ENCODE assay signal across 1 cellular context in genomic region chr19:7562646-7563393, GRCh38.
TF ChIP-seq lines count a peak whose summit lies in the region.

No MANE protein-coding gene starts in this region.

TF ChIP-seq in K562, 482 proteins besides CTCF, POLR2A, EP300 and RAD21 (continued from another document):
- TF ChIP-seq, protein P1, sequence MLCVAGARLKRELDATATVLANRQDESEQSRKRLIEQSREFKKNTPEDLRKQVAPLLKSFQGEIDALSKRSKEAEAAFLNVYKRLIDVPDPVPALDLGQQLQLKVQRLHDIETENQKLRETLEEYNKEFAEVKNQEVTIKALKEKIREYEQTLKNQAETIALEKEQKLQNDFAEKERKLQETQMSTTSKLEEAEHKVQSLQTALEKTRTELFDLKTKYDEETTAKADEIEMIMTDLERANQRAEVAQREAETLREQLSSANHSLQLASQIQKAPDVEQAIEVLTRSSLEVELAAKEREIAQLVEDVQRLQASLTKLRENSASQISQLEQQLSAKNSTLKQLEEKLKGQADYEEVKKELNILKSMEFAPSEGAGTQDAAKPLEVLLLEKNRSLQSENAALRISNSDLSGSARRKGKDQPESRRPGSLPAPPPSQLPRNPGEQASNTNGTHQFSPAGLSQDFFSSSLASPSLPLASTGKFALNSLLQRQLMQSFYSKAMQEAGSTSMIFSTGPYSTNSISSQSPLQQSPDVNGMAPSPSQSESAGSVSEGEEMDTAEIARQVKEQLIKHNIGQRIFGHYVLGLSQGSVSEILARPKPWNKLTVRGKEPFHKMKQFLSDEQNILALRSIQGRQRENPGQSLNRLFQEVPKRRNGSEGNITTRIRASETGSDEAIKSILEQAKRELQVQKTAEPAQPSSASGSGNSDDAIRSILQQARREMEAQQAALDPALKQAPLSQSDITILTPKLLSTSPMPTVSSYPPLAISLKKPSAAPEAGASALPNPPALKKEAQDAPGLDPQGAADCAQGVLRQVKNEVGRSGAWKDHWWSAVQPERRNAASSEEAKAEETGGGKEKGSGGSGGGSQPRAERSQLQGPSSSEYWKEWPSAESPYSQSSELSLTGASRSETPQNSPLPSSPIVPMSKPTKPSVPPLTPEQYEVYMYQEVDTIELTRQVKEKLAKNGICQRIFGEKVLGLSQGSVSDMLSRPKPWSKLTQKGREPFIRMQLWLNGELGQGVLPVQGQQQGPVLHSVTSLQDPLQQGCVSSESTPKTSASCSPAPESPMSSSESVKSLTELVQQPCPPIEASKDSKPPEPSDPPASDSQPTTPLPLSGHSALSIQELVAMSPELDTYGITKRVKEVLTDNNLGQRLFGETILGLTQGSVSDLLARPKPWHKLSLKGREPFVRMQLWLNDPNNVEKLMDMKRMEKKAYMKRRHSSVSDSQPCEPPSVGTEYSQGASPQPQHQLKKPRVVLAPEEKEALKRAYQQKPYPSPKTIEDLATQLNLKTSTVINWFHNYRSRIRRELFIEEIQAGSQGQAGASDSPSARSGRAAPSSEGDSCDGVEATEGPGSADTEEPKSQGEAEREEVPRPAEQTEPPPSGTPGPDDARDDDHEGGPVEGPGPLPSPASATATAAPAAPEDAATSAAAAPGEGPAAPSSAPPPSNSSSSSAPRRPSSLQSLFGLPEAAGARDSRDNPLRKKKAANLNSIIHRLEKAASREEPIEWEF (CRISPR knock-in tag; IDR thresholded peaks at IDR 0.05), result 0 out of 2 replicates have a peak, but pooled peaks have one; percentile 61
- peak; percentile 92; the same call in 1 of the 2 replicates for TF ChIP-seq ZNF217 (CRISPR knock-in tag; IDR thresholded peaks at IDR 0.05)
- TF ChIP-seq HMBOX1 (IDR thresholded peaks at IDR 0.05), result no peak
- no peak for TF ChIP-seq FOXA1 (IDR thresholded peaks at IDR 0.05; ENCODE audit: borderline replicate concordance)
- peak; percentile 99 for TF ChIP-seq NCOA6 (IDR thresholded peaks at IDR 0.05)
- TF ChIP-seq HMGXB4 (CRISPR knock-in tag; IDR thresholded peaks at IDR 0.05), result peak; percentile 99
- no peak for TF ChIP-seq DACH1 (IDR thresholded peaks at IDR 0.05; ENCODE audit: partially characterized antibody)
- TF ChIP-seq RCOR1 (IDR thresholded peaks at IDR 0.05; ENCODE audit: borderline replicate concordance in 1 of 2, low read depth in 2 of 2, low read length in 2 of 2), result peak in 1 of 2 experiments; percentile 95; a peak in 2 of 4 replicates
- no peak for TF ChIP-seq JUN (IDR thresholded peaks at IDR 0.05; ENCODE audit: borderline replicate concordance, low read depth, low read length)
- peak; percentile 98 for TF ChIP-seq JUN (CRISPR knock-in tag; IDR thresholded peaks at IDR 0.05; ENCODE audit: borderline replicate concordance)
- TF ChIP-seq HBP1 (CRISPR knock-in tag; IDR thresholded peaks at IDR 0.05), result no peak
- no peak for TF ChIP-seq NR2C1 (IDR thresholded peaks at IDR 0.05)
- TF ChIP-seq NR2C1 (tag; IDR thresholded peaks at IDR 0.05), result peak; percentile 56; the same call in 1 of the 2 replicates
- TF ChIP-seq, protein P2, sequence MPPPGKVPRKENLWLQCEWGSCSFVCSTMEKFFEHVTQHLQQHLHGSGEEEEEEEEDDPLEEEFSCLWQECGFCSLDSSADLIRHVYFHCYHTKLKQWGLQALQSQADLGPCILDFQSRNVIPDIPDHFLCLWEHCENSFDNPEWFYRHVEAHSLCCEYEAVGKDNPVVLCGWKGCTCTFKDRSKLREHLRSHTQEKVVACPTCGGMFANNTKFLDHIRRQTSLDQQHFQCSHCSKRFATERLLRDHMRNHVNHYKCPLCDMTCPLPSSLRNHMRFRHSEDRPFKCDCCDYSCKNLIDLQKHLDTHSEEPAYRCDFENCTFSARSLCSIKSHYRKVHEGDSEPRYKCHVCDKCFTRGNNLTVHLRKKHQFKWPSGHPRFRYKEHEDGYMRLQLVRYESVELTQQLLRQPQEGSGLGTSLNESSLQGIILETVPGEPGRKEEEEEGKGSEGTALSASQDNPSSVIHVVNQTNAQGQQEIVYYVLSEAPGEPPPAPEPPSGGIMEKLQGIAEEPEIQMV (tag; conservative IDR thresholded peaks at IDR 0.05; ENCODE audit: low read depth), result peak; percentile 60; the same call in 1 of the 2 replicates
- no peak for TF ChIP-seq CBX1 (IDR thresholded peaks at IDR 0.05; ENCODE audit: low read depth)
- no peak for TF ChIP-seq ZNF408 (CRISPR knock-in tag; IDR thresholded peaks at IDR 0.05; ENCODE audit: low read depth)
- TF ChIP-seq, protein P3, sequence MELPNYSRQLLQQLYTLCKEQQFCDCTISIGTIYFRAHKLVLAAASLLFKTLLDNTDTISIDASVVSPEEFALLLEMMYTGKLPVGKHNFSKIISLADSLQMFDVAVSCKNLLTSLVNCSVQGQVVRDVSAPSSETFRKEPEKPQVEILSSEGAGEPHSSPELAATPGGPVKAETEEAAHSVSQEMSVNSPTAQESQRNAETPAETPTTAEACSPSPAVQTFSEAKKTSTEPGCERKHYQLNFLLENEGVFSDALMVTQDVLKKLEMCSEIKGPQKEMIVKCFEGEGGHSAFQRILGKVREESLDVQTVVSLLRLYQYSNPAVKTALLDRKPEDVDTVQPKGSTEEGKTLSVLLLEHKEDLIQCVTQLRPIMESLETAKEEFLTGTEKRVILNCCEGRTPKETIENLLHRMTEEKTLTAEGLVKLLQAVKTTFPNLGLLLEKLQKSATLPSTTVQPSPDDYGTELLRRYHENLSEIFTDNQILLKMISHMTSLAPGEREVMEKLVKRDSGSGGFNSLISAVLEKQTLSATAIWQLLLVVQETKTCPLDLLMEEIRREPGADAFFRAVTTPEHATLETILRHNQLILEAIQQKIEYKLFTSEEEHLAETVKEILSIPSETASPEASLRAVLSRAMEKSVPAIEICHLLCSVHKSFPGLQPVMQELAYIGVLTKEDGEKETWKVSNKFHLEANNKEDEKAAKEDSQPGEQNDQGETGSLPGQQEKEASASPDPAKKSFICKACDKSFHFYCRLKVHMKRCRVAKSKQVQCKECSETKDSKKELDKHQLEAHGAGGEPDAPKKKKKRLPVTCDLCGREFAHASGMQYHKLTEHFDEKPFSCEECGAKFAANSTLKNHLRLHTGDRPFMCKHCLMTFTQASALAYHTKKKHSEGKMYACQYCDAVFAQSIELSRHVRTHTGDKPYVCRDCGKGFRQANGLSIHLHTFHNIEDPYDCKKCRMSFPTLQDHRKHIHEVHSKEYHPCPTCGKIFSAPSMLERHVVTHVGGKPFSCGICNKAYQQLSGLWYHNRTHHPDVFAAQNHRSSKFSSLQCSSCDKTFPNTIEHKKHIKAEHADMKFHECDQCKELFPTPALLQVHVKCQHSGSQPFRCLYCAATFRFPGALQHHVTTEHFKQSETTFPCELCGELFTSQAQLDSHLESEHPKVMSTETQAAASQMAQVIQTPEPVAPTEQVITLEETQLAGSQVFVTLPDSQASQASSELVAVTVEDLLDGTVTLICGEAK (IDR thresholded peaks at IDR 0.05), result peak; percentile 92
- TF ChIP-seq, protein P3 (CRISPR knock-in tag; IDR thresholded peaks at IDR 0.05), result peak; percentile 89
- TF ChIP-seq, protein P4, sequence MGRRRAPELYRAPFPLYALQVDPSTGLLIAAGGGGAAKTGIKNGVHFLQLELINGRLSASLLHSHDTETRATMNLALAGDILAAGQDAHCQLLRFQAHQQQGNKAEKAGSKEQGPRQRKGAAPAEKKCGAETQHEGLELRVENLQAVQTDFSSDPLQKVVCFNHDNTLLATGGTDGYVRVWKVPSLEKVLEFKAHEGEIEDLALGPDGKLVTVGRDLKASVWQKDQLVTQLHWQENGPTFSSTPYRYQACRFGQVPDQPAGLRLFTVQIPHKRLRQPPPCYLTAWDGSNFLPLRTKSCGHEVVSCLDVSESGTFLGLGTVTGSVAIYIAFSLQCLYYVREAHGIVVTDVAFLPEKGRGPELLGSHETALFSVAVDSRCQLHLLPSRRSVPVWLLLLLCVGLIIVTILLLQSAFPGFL (CRISPR knock-in tag; IDR thresholded peaks at IDR 0.05), result 0 out of 2 replicates have a peak, but pooled peaks have one; percentile 92
